In genomic region chr20:58453391-58453790, GRCh38 we compare ENCODE assay signal across 17 cellular contexts.
"Had no signal": no experiment of that assay in that cellular context is flagged by ENCODE, and none has a peak within 500 bp of the region (broad histone marks: within the 10 kb centered on the region; RNA-seq: fewer than 3 reads in every experiment).

No MANE protein-coding gene starts in this region.

- H3K9me3 Mint-ChIP-seq: activated naive CD4-positive, alpha-beta T cell treated with anti-CD3 and anti-CD28 coated beads, Interleukin-2, amount 50 U/mL, for 24 hours had no signal

- H3K27me3 Mint-ChIP-seq: activated naive CD4-positive, alpha-beta T cell treated with anti-CD3 and anti-CD28 coated beads, Interleukin-2, amount 50 U/mL, for 24 hours; stimulated activated naive CD8-positive, alpha-beta T cell treated with anti-CD3 and anti-CD28 coated beads, Interleukin-15, Interleukin-2, amounts not matched to agents 100 ng/mL and 50 ng/mL, for 24 hours had no signal

- H3K27ac ChIP-seq: ascending aorta, breast epithelium, esophagus squamous epithelium, heart right ventricle had no signal

- H3K36me3 ChIP-seq: breast epithelium had no signal

- H3K27me3 ChIP-seq: ascending aorta, breast epithelium, esophagus squamous epithelium, heart right ventricle had no signal

- H3K27ac Mint-ChIP-seq: activated naive CD4-positive, alpha-beta T cell treated with anti-CD3 and anti-CD28 coated beads, Interleukin-2, amount 50 U/mL, for 24 hours; nephron progenitor cell; stimulated activated naive CD8-positive, alpha-beta T cell treated with anti-CD3 and anti-CD28 coated beads, Interleukin-15, Interleukin-2, amounts not matched to agents 100 ng/mL and 50 ng/mL, for 24 hours had no signal

- FAIRE-seq: islet of Langerhans had no signal

- H3K9me3 ChIP-seq: ascending aorta, breast epithelium, esophagus squamous epithelium had no signal

- H3K4me3 ChIP-seq: ascending aorta, breast epithelium, esophagus squamous epithelium, heart right ventricle, lung had no signal

- H3K4me3 Mint-ChIP-seq: activated naive CD4-positive, alpha-beta T cell treated with anti-CD3 and anti-CD28 coated beads, Interleukin-2, amount 50 U/mL, for 24 hours; nephron progenitor cell; stimulated activated naive CD8-positive, alpha-beta T cell treated with anti-CD3 and anti-CD28 coated beads, Interleukin-15, Interleukin-2, amounts not matched to agents 100 ng/mL and 50 ng/mL, for 24 hours had no signal

- DNase-seq: activated CD4-positive, alpha-beta T cell treated with anti-CD3 and anti-CD28 coated beads, Interleukin-2, amount 50 U/mL, for 48 hours; activated gamma-delta T cell; effector CD8-positive, alpha-beta T cell; esophagus squamous epithelium; heart right ventricle; left cardiac atrium; midbrain; nephron progenitor cell; occipital lobe; T-helper 2 cell; trophoblast cell had no signal

- H3K4me1 ChIP-seq: ascending aorta, breast epithelium, esophagus squamous epithelium had no signal
